11 cellular contexts compared by ENCODE assay signal in the genomic region with DNA sequence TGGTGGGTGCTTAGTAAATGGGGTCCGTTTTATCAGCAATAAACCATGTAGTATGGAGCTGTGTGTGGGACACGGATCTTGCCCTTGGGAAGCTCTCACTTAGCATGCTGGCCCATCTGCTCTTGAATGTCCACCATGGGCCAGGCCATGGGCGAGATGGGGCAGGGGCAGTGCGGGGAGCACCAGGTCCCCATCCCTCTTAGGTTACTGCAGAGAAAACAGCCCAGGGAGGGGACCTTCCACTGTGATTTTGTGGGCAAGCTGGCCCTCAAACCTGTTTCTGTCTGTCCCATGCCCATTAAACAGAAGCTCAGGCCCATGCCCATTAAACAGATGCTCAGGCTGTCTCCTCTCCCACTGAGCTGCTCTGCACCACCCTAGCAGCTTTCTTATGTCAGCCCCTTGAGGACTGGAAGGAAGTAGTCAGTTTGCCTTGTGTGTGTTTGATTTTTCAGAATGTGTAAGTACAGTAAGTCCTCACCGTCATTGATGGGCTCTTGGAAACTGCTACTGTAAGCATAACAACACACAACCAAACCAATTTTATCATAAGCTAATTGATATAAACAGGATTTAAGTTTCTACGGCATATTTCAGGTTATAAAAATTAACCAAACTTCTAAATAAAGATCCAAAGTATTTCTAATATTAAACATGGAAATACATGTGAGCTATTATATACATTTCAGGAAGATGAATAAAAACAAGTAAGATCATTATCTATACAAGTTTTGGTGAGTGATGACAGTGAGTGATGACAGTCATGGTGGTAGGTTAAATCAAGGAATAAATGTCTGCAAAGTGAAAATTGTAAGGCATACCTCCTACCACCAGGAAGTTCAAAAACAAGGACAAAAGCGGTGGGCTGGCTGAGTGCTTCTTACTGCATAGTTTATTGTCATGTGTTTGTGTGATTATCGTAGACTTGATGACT. TPM values are rescaled to one million over a fixed set of nuclear protein-coding genes. Genes with fewer than 3 reads are reported as not detected.
DNase-seq lines count a peak whose midpoint lies in the region; ATAC-seq, FAIRE-seq and TF ChIP-seq lines count a peak whose summit lies in the region.
"Had no signal": no experiment of that assay in that cellular context is flagged by ENCODE, and none has a peak within 500 bp of the region (broad histone marks: within the 10 kb centered on the region; RNA-seq: fewer than 3 reads in every experiment).

No MANE protein-coding gene starts in this region.

- H3K27me3 ChIP-seq in CD4-positive, CD25-positive, alpha-beta regulatory T cell (ENCODE audit: control insufficient read depth, insufficient read depth, low read length) = no peaks in the 10 kb centered on the region
- no peaks in the 10 kb centered on the region for H3K27me3 ChIP-seq in psoas muscle (ENCODE audit: insufficient read depth in 3 of 3, low read length in 2 of 3)

- H3K9me3 ChIP-seq in CD4-positive, CD25-positive, alpha-beta regulatory T cell (ENCODE audit: control insufficient read depth in 2 of 2, low read length in 2 of 2) = no peaks in the 10 kb centered on the region
- H3K9me3 ChIP-seq in psoas muscle = no peaks in the 10 kb centered on the region
- H3K9me3 ChIP-seq: Caco-2, prostate gland had no signal

- no peaks in the 10 kb centered on the region for H3K27me3 Mint-ChIP-seq in CD4-positive, CD25-positive, alpha-beta regulatory T cell
- peaks cover 8% of the 10 kb centered on the region for H3K27me3 Mint-ChIP-seq in dendritic cell treated with granulocyte-macrophage colony-stimulating factor and Interleukin-4, amounts not matched to agents 40 ng/mL and 50 ng/mL, for 4 days

- peaks cover 27% of the 10 kb centered on the region for H3K4me1 ChIP-seq in CD4-positive, CD25-positive, alpha-beta regulatory T cell (ENCODE audit: control insufficient read depth, insufficient read depth, low read length, poor library complexity, severe bottlenecking)
- peaks cover 98% of the 10 kb centered on the region for H3K4me1 ChIP-seq in psoas muscle

- intact Hi-C loops in dendritic cell treated with granulocyte-macrophage colony-stimulating factor and Interleukin-4, amounts not matched to agents 40 ng/mL and 50 ng/mL, for 4 days (cut with micrococcal nuclease) = no loop called here
- intact Hi-C loops in psoas muscle (cut with DNase I) = no loop called here

- in situ Hi-C loops in GM13977 (cut with MboI; ENCODE audit: low pct_unique_long_range_greater_than_20kb, low sequenced_read_pairs, unreplicated experiment) = no loop called here

- H3K4me1 Mint-ChIP-seq in CD4-positive, CD25-positive, alpha-beta regulatory T cell = peaks cover 10 to 56% (median 37%) of the 10 kb centered on the region in 4 donors
- peaks cover 72% of the 10 kb centered on the region for H3K4me1 Mint-ChIP-seq in dendritic cell treated with granulocyte-macrophage colony-stimulating factor and Interleukin-4, amounts not matched to agents 40 ng/mL and 50 ng/mL, for 4 days (ENCODE audit: low read depth)

- H3K27ac Mint-ChIP-seq in CD4-positive, CD25-positive, alpha-beta regulatory T cell = peak overlapping the region in 2 of 3 donors; percentile 39 to 88
- peak overlapping the region; percentile 68 for H3K27ac Mint-ChIP-seq in dendritic cell treated with granulocyte-macrophage colony-stimulating factor and Interleukin-4, amounts not matched to agents 40 ng/mL and 50 ng/mL, for 4 days

- peak in 1 of 3 donors; percentile 22 for DNase-seq in CD4-positive, CD25-positive, alpha-beta regulatory T cell
- DNase-seq in GM12892 (ENCODE audit: insufficient read length) = no peak
- no peak for DNase-seq in psoas muscle
- no peak for DNase-seq in GOT3 (lab: John Stamatoyannopoulos, UW)
- no peak for DNase-seq in GM13977 (ENCODE audit: low spot score)
- no peak for DNase-seq in DMS53 treated with DMSO at 0.1 percent for 48 hours (lab: John Stamatoyannopoulos, UW; ENCODE audit: unreplicated experiment)
- DNase-seq: amniotic stem cell, NCI-H2227 treated with DMSO at 0.1 percent for 48 hours had no signal

- no peak for ATAC-seq in CD4-positive, CD25-positive, alpha-beta regulatory T cell (ENCODE audit: low read depth in 2 of 2)
- no peak for ATAC-seq in psoas muscle

- peaks cover 9% of the 10 kb centered on the region for H3K36me3 Mint-ChIP-seq in CD4-positive, CD25-positive, alpha-beta regulatory T cell
- peaks cover 11% of the 10 kb centered on the region for H3K36me3 Mint-ChIP-seq in dendritic cell treated with granulocyte-macrophage colony-stimulating factor and Interleukin-4, amounts not matched to agents 40 ng/mL and 50 ng/mL, for 4 days (ENCODE audit: low read depth)

- peaks cover 7% of the 10 kb centered on the region for H3K36me3 ChIP-seq in CD4-positive, CD25-positive, alpha-beta regulatory T cell (ENCODE audit: control insufficient read depth, insufficient read depth, low read length)
- H3K36me3 ChIP-seq in psoas muscle (ENCODE audit: insufficient read depth in 1 of 2, low read depth in 1 of 2) = peaks cover 0 to 7% of the 10 kb centered on the region in 2 donors
- H3K36me3 ChIP-seq: prostate gland had no signal

- no peak overlapping the region for H3K4me3 ChIP-seq in CD4-positive, CD25-positive, alpha-beta regulatory T cell (ENCODE audit: low read depth, low read length)
- no peak overlapping the region for H3K4me3 ChIP-seq in psoas muscle
- H3K4me3 ChIP-seq: prostate gland had no signal

- H3K27ac ChIP-seq in CD4-positive, CD25-positive, alpha-beta regulatory T cell (ENCODE audit: insufficient read depth, low read length, poor library complexity, severe bottlenecking) = no peak overlapping the region
- peak overlapping the region; percentile 96 for H3K27ac ChIP-seq in psoas muscle
- H3K27ac ChIP-seq: prostate gland had no signal

- TF ChIP-seq CTCF in psoas muscle (IDR thresholded peaks at IDR 0.05) (no peak), GM13977 (IDR thresholded peaks at IDR 0.05; ENCODE audit: extremely low read depth, insufficient read depth, missing control alignments) (no peak)

- WGBS in psoas muscle, 3 donors = 69 to 72% (median 71%) methylated on average over 8 of the region's 8 CpGs

- no peak overlapping the region for H3K4me3 Mint-ChIP-seq in CD4-positive, CD25-positive, alpha-beta regulatory T cell
- H3K4me3 Mint-ChIP-seq in dendritic cell treated with granulocyte-macrophage colony-stimulating factor and Interleukin-4, amounts not matched to agents 40 ng/mL and 50 ng/mL, for 4 days = no peak overlapping the region

- no peak for TF ChIP-seq POLR2A in GM12892 (IDR thresholded peaks at IDR 0.05; ENCODE audit: low read depth, low read length)

- peak; percentile 74 for FAIRE-seq in GM12892 (lab: Jason Lieb, UNC)

- H3K9me3 Mint-ChIP-seq in CD4-positive, CD25-positive, alpha-beta regulatory T cell = no peaks in the 10 kb centered on the region
- no peaks in the 10 kb centered on the region for H3K9me3 Mint-ChIP-seq in dendritic cell treated with granulocyte-macrophage colony-stimulating factor and Interleukin-4, amounts not matched to agents 40 ng/mL and 50 ng/mL, for 4 days

RNA-seq across cellular contexts. Expression of a gene that starts 11.5 kb away (rescaled TPM):
- total RNA-seq in CD4-positive, CD25-positive, alpha-beta regulatory T cell = 234 TPM
- polyA plus RNA-seq in CD4-positive, CD25-positive, alpha-beta regulatory T cell = 10 to 100 TPM; 49.0 to 88.5 (median 55.8) TPM
- polyA plus RNA-seq in GM12892 (2012; ENCODE audit: missing spikeins) = 53.9 TPM
- 100 to 1,000 TPM; 228 to 322 (median 258) TPM for total RNA-seq in psoas muscle
- polyA plus RNA-seq in psoas muscle = 100 to 1,000 TPM; 142 to 270 (median 184) TPM
